31 cellular contexts compared by ENCODE assay signal in genomic region chr1:9207715-9208114, GRCh38.
"Had no signal": no experiment of that assay in that cellular context is flagged by ENCODE, and none has a peak within 500 bp of the region (broad histone marks: within the 10 kb centered on the region; RNA-seq: fewer than 3 reads in every experiment).

No MANE protein-coding gene starts in this region.

- H3K27ac Mint-ChIP-seq: activated CD4-positive, alpha-beta T cell treated with anti-CD3 and anti-CD28 coated beads for 36 hours; activated naive CD8-positive, alpha-beta T cell; activated T-cell treated with anti-CD3 and anti-CD28 coated beads, Interleukin-2, amount 50 U/mL, for 24 hours; activated T-helper 2 cell treated with anti-CD3 and anti-CD28 coated beads, Interferon-gamma antibody, Interleukin-2, Interleukin-4, amounts not matched to agents 10 μg/mL and 5 μg/mL and 100 μg/mL, durations not matched to agents 14 hours and 24 hours and 36 hours; endodermal cell; naive B cell; stimulated activated memory B cell treated with anti-CD40 and anti-IgM and Interleukin-4, amounts not matched to agents 10 μg/mL and 1 μg/mL and 100 μg/mL, for 72 hours; WTC11 had no signal

- H3K4me1 ChIP-seq: adrenal gland, ascending aorta had no signal

- ATAC-seq: heart right ventricle; left colon; lower lobe of right lung; sciatic nerve; stimulated activated memory B cell treated with anti-CD40 and anti-IgM and Interleukin-4, amounts not matched to agents 10 μg/mL and 1 μg/mL and 100 μg/mL, for 72 hours; WTC11 had no signal

- FAIRE-seq: bronchial epithelial cell, keratinocyte, small intestine, urothelium cell line had no signal

- H3K9me3 ChIP-seq: adrenal gland, ascending aorta, esophagus squamous epithelium, heart right ventricle, lower lobe of right lung, stomach, suprapubic skin, transverse colon had no signal

- H3K27ac ChIP-seq: adrenal gland, ascending aorta, esophagus squamous epithelium, heart right ventricle, lower lobe of right lung, stomach, suprapubic skin, transverse colon had no signal

- H3K36me3 ChIP-seq: adrenal gland, ascending aorta, esophagus squamous epithelium, heart right ventricle, lower lobe of right lung, stomach, suprapubic skin, transverse colon had no signal

- H3K27me3 ChIP-seq: adrenal gland, ascending aorta had no signal

- H3K9me3 Mint-ChIP-seq: activated T-cell treated with anti-CD3 and anti-CD28 coated beads, Interleukin-2, amount 50 U/mL, for 24 hours; activated T-helper 2 cell treated with anti-CD3 and anti-CD28 coated beads, Interferon-gamma antibody, Interleukin-2, Interleukin-4, amounts not matched to agents 10 μg/mL and 5 μg/mL and 100 μg/mL, durations not matched to agents 14 hours and 24 hours and 36 hours; endodermal cell; neural crest cell; stimulated activated memory B cell treated with anti-CD40 and anti-IgM and Interleukin-4, amounts not matched to agents 10 μg/mL and 1 μg/mL and 100 μg/mL, for 72 hours; WTC11 had no signal

- H3K4me3 ChIP-seq: adrenal gland, ascending aorta, esophagus squamous epithelium, heart right ventricle, lower lobe of right lung, stomach, suprapubic skin, transverse colon had no signal

- H3K4me3 Mint-ChIP-seq: activated CD4-positive, alpha-beta T cell treated with anti-CD3 and anti-CD28 coated beads for 36 hours; activated naive CD8-positive, alpha-beta T cell; activated T-cell treated with anti-CD3 and anti-CD28 coated beads, Interleukin-2, amount 50 U/mL, for 24 hours; endodermal cell; neural crest cell; stimulated activated memory B cell treated with anti-CD40 and anti-IgM and Interleukin-4, amounts not matched to agents 10 μg/mL and 1 μg/mL and 100 μg/mL, for 72 hours; WTC11 had no signal

- H3K36me3 Mint-ChIP-seq: naive B cell; stimulated activated memory B cell treated with anti-CD40 and anti-IgM and Interleukin-4, amounts not matched to agents 10 μg/mL and 1 μg/mL and 100 μg/mL, for 72 hours; WTC11 had no signal

- DNase-seq: activated CD4-positive, alpha-beta T cell treated with anti-CD3 and anti-CD28 coated beads for 36 hours; activated CD4-positive, alpha-beta T cell treated with anti-CD3 and anti-CD28 coated beads, Interleukin-2, amount 50 U/mL, for 4 hours; activated CD8-positive, alpha-beta memory T cell treated with anti-CD3 and anti-CD28 coated beads for 24 hours; activated CD8-positive, alpha-beta memory T cell treated with anti-CD3 and anti-CD28 coated beads, Interleukin-2, amount 50 U/mL, for 4 hours; activated naive CD4-positive, alpha-beta T cell; activated T-cell treated with anti-CD3 and anti-CD28 coated beads, Interleukin-2, amount 50 U/mL, for 24 hours; adrenal gland; cortex of kidney; endodermal cell; esophagus squamous epithelium; heart right ventricle; left colon; lower lobe of right lung; naive B cell; occipital lobe; small intestine; stimulated activated CD4-positive, alpha-beta T cell treated with anti-CD3 and anti-CD28 coated beads, Interleukin-15, amount 100 ng/mL, for 24 hours; stomach; T-helper 9 cell; transverse colon had no signal
